Comparison of ENCODE assay signal across 12 cellular contexts in the genomic region with DNA sequence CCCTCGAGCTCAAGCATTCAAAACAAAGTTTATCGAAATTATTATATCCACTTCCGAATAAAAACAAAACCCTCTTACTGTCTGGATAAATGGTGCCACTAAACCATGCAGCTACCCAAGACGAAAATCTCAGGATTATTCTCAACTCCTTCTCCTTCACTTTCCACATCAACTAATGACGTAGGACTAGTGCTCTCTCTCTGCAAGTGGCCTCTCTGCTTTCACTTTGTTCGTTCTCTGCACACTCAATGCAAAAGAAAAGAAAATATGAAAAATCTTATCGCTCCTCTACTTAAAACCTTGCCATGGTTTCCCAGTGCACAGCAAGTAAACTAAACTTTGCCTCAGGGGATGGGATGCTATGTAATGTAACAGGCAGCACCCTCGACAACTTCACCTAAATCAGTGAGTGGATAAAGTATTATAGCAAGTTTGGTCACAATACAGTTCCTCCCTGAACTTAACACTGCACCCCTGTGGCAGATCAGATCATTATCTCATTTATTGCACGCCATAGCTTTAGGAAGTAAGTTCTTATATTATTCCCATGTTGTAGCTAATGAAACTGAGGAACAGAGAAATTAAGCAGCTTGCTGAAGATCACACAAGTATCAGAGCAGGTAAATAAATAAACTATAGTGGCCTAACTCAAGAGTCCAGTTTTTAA.
DNase-seq lines count a peak whose midpoint lies in the region; ATAC-seq and TF ChIP-seq lines count a peak whose summit lies in the region.
"Had no signal": no experiment of that assay in that cellular context is flagged by ENCODE, and none has a peak within 500 bp of the region (broad histone marks: within the 10 kb centered on the region; RNA-seq: fewer than 3 reads in every experiment).

No MANE protein-coding gene starts in this region.

- TF ChIP-seq CTCF in CD8-positive, alpha-beta T cell (IDR thresholded peaks at IDR 0.05), result no peak
- TF ChIP-seq CTCF in OCI-LY3 (IDR thresholded peaks at IDR 0.05; ENCODE audit: low read depth, low read length), result peak; percentile 42
- no peak for TF ChIP-seq CTCF in lower lobe of right lung (IDR thresholded peaks at IDR 0.05)
- TF ChIP-seq CTCF in endothelial cell (IDR thresholded peaks at IDR 0.05; ENCODE audit: unreplicated experiment), result no peak

- H3K79me2 ChIP-seq in OCI-LY3 (ENCODE audit: low read length), result no peaks in the 10 kb centered on the region

- CTCF ChIA-PET in CD8-positive, alpha-beta T cell (lab: Charles Lee), result no interaction called here

- H3K4me1 ChIP-seq in CD8-positive, alpha-beta T cell (ENCODE audit: insufficient read depth, low read length), result no peaks in the 10 kb centered on the region
- H3K4me1 ChIP-seq in OCI-LY3 (ENCODE audit: low read length) (no peaks in the 10 kb centered on the region), lower lobe of right lung (no peaks in the 10 kb centered on the region), aorta (ENCODE audit: control insufficient read depth in 1 of 2, insufficient read depth in 2 of 2, low read length in 2 of 2) (no peaks in the 10 kb centered on the region)
- H3K4me1 ChIP-seq: colonic mucosa had no signal

- H2AFZ ChIP-seq in OCI-LY3 (ENCODE audit: low read depth, low read length), result peak overlapping the region; percentile 72

- peak overlapping the region; percentile 7; the same call in 1 of the 2 replicates for H3K9ac ChIP-seq in OCI-LY3 (ENCODE audit: low read length)

- H3K9me3 Mint-ChIP-seq in CD8-positive, alpha-beta T cell, result no peaks in the 10 kb centered on the region
- no peaks in the 10 kb centered on the region for H3K9me3 Mint-ChIP-seq in endothelial cell (ENCODE audit: unreplicated experiment)

- H3K4me3 Mint-ChIP-seq in CD8-positive, alpha-beta T cell, result peak overlapping the region; percentile 53
- no peak overlapping the region for H3K4me3 Mint-ChIP-seq in endothelial cell (ENCODE audit: unreplicated experiment)

- WGBS in aorta, 2 donors, result 72 to 82% methylated on average over 9 of the region's 9 CpGs

- peak overlapping the region; percentile 48 for H3K4me2 ChIP-seq in OCI-LY3 (ENCODE audit: low read length)

- no peaks in the 10 kb centered on the region for H3K9me3 ChIP-seq in CD8-positive, alpha-beta T cell (ENCODE audit: low read length)
- no peaks in the 10 kb centered on the region for H3K9me3 ChIP-seq in OCI-LY3 (ENCODE audit: insufficient read depth, low read length)
- H3K9me3 ChIP-seq in lower lobe of right lung, result no peaks in the 10 kb centered on the region
- no peaks in the 10 kb centered on the region for H3K9me3 ChIP-seq in aorta (ENCODE audit: control insufficient read depth, low read length)
- H3K9me3 ChIP-seq: colonic mucosa, mucosa of descending colon had no signal

- no peaks in the 10 kb centered on the region for H3K27me3 Mint-ChIP-seq in CD8-positive, alpha-beta T cell (ENCODE audit: low read depth)
- H3K27me3 Mint-ChIP-seq in endothelial cell (ENCODE audit: unreplicated experiment), result no peaks in the 10 kb centered on the region

- POLR2A ChIA-PET in CD8-positive, alpha-beta T cell (lab: Charles Lee), result no interaction called here

- H3K4me1 Mint-ChIP-seq in CD8-positive, alpha-beta T cell (ENCODE audit: low read depth), result peaks cover 8% of the 10 kb centered on the region
- H3K4me1 Mint-ChIP-seq in endothelial cell (ENCODE audit: unreplicated experiment), result peaks cover 2% of the 10 kb centered on the region

- H3K27me3 ChIP-seq in CD8-positive, alpha-beta T cell (ENCODE audit: insufficient read depth, low read length), result no peaks in the 10 kb centered on the region
- no peaks in the 10 kb centered on the region for H3K27me3 ChIP-seq in OCI-LY3 (ENCODE audit: low read depth, low read length)
- no peaks in the 10 kb centered on the region for H3K27me3 ChIP-seq in lower lobe of right lung (ENCODE audit: low read depth)
- H3K27me3 ChIP-seq in aorta (ENCODE audit: control insufficient read depth in 1 of 2, insufficient read depth in 2 of 2, low read length in 1 of 2), result no peaks in the 10 kb centered on the region
- H3K27me3 ChIP-seq: colonic mucosa had no signal

- H3K4me3 ChIP-seq in CD8-positive, alpha-beta T cell (ENCODE audit: low read depth, low read length), result no peak overlapping the region
- H3K4me3 ChIP-seq in OCI-LY3 (ENCODE audit: low read length), result peak overlapping the region; percentile 48
- H3K4me3 ChIP-seq in lower lobe of right lung, result no peak overlapping the region
- peak overlapping the region in 1 of 2 donors; percentile 26 for H3K4me3 ChIP-seq in aorta (ENCODE audit: low read length in 2 of 2)
- H3K4me3 ChIP-seq: colonic mucosa, mucosa of descending colon had no signal

- intact Hi-C loops in CD8-positive, alpha-beta T cell (cut with DNase I, micrococcal nuclease), result no loop called here
- intact Hi-C loops in lower lobe of right lung (cut with DNase I) (no loop called here), aorta (cut with DNase I) (no loop called here)

- no peaks in the 10 kb centered on the region for H4K20me1 ChIP-seq in OCI-LY3 (ENCODE audit: insufficient read depth, low read length)

- no peaks in the 10 kb centered on the region for H3K36me3 ChIP-seq in CD8-positive, alpha-beta T cell (ENCODE audit: insufficient read depth, low read length)
- H3K36me3 ChIP-seq in OCI-LY3 (replicated peaks; ENCODE audit: low read depth, low read length) (no peaks in the 10 kb centered on the region), lower lobe of right lung (no peaks in the 10 kb centered on the region), aorta (ENCODE audit: control insufficient read depth in 1 of 2, insufficient read depth in 2 of 2, low read length in 1 of 2) (no peaks in the 10 kb centered on the region)
- H3K36me3 ChIP-seq: colonic mucosa had no signal

- H3K36me3 Mint-ChIP-seq in CD8-positive, alpha-beta T cell, result no peaks in the 10 kb centered on the region
- no peaks in the 10 kb centered on the region for H3K36me3 Mint-ChIP-seq in endothelial cell (ENCODE audit: low read depth, unreplicated experiment)

- no peak overlapping the region for H3K27ac ChIP-seq in CD8-positive, alpha-beta T cell (ENCODE audit: low read depth, low read length)
- no peak overlapping the region for H3K27ac ChIP-seq in OCI-LY3 (ENCODE audit: low read length)
- peak overlapping the region; percentile 13 for H3K27ac ChIP-seq in lower lobe of right lung
- H3K27ac ChIP-seq in aorta (ENCODE audit: low read depth in 1 of 2, low read length in 2 of 2), result no peak overlapping the region
- H3K27ac ChIP-seq: colonic mucosa had no signal

- H3K27ac Mint-ChIP-seq in CD8-positive, alpha-beta T cell, result peak overlapping the region; percentile 15
- no peak overlapping the region for H3K27ac Mint-ChIP-seq in endothelial cell (ENCODE audit: unreplicated experiment)

- ATAC-seq in CD8-positive, alpha-beta T cell, result no peak
- ATAC-seq in GM18907 (IDR thresholded peaks at IDR 0.05; ENCODE audit: unreplicated experiment) (peak; percentile 53), lower lobe of right lung (peak in 1 of 2 donors; percentile 50), aorta (ENCODE audit: low FRiP score) (no peak)
- ATAC-seq: mucosa of descending colon had no signal

- DNase-seq in CD8-positive, alpha-beta T cell, result no peak
- DNase-seq in lower lobe of right lung (no peak), aorta (no peak), endothelial cell (ENCODE audit: low spot score) (no peak)
- no peak for DNase-seq in stimulated activated naive CD4-positive, alpha-beta T cell treated with Interleukin-2 at 50 U/mL for 16 hours (lab: John Stamatoyannopoulos, UW)
- DNase-seq: colonic mucosa; mucosa of descending colon; NCI-H1105; NCI-H524; stimulated activated CD4-positive, alpha-beta T cell treated with anti-CD3 and anti-CD28 coated beads, Interleukin-4, amount 100 ng/mL, for 4 hours had no signal
